In genomic region chr9:95268681-95269080, GRCh38 we compare ENCODE assay signal across 8 cellular contexts. TPM values are rescaled to one million over a fixed set of nuclear protein-coding genes. Genes with fewer than 3 reads are reported as not detected.
DNase-seq lines count a peak whose midpoint lies in the region; ATAC-seq, FAIRE-seq and TF ChIP-seq lines count a peak whose summit lies in the region.

No MANE protein-coding gene starts in this region.

- peak; percentile 12 for DNase-seq in AG10803 (ENCODE audit: low read depth)
- DNase-seq in H4 (ENCODE audit: low spot score): peak; percentile 55
- DNase-seq in NCI-H524 (lab: John Stamatoyannopoulos, UW): peak; percentile 63 to 85
- no peak for DNase-seq in H1 (ENCODE audit: low read depth in 1 of 2, low spot score in 2 of 2)
- DNase-seq in gastrocnemius medialis: no peak

- peak; percentile 57 to 66 for TF ChIP-seq RAD21 in H1 (IDR thresholded peaks at IDR 0.05 in 1 of 2, conservative IDR thresholded peaks at IDR 0.05 in 1 of 2; ENCODE audit: low read depth in 2 of 2, low read length in 2 of 2)
- TF ChIP-seq RAD21 in neural cell (conservative IDR thresholded peaks at IDR 0.05): peak; percentile 39

- CTCF ChIA-PET in H1 (lab: Charles Lee; ENCODE audit: partially characterized antibody): interaction anchor here (0.7 to 2.6 kb wide), 8 partner anchors 13 to 140 kb away, joined by 3 to 8 read pairs (median 6); no protein-coding TSS in a partner anchor

- H2AK5ac ChIP-seq in H1 (ENCODE audit: low read depth, low read length): no peak overlapping the region

- no peak overlapping the region for H3K18ac ChIP-seq in H1 (ENCODE audit: extremely low read depth, low read length)

- 54% methylated on average over 2 of the region's 2 CpGs; no CpG with 5 or more reads in 1 of the 2 experiments for WGBS in H1 (ENCODE audit: extremely low coverage in 1 of 2, insufficient coverage in 1 of 2, insufficient read length in 1 of 2, insufficient replicate concordance in 2 of 2, low coverage in 1 of 2, low lambda C conversion rate in 2 of 2, missing lambda C conversion rate in 1 of 2), 2 experiments

- H3K27ac ChIP-seq in H1 (ENCODE audit: low read depth, low read length): no peak overlapping the region
- H3K27ac ChIP-seq in neural cell (ENCODE audit: low read length): no peak overlapping the region
- H3K27ac ChIP-seq in gastrocnemius medialis: no peak overlapping the region

- H2AFZ ChIP-seq in H1 (ENCODE audit: low read length) (no peak overlapping the region), neural cell (ENCODE audit: low read depth, low read length) (no peak overlapping the region)

- no peak overlapping the region for H2BK5ac ChIP-seq in H1 (ENCODE audit: low read depth, low read length)

- H3K4ac ChIP-seq in H1 (replicated peaks; ENCODE audit: insufficient read length, low read depth, low read length): no peak overlapping the region

- H4K20me1 ChIP-seq in H1 (replicated peaks in 1 of 2; ENCODE audit: control insufficient read depth in 1 of 2, insufficient read depth in 2 of 2, low read length in 2 of 2): peaks cover 0 to 3% of the 10 kb centered on the region in 2 experiments
- H4K20me1 ChIP-seq in neural cell (ENCODE audit: insufficient read depth): no peaks in the 10 kb centered on the region

- H3K9ac ChIP-seq in H1 (replicated peaks in 1 of 4; ENCODE audit: extremely low read depth in 1 of 4, low read depth in 3 of 4, low read length in 3 of 4) (no peak overlapping the region), neural cell (ENCODE audit: low read length) (no peak overlapping the region)

- no peaks in the 10 kb centered on the region; a peak in 1 of 4 replicates for H3K9me3 ChIP-seq in H1 (ENCODE audit: insufficient read depth in 2 of 2, low read depth in 1 of 2, low read length in 1 of 2)
- no peaks in the 10 kb centered on the region for H3K9me3 ChIP-seq in neural cell (ENCODE audit: low read length)
- H3K9me3 ChIP-seq in gastrocnemius medialis: no peaks in the 10 kb centered on the region

- no peak overlapping the region for H3K14ac ChIP-seq in H1 (ENCODE audit: insufficient read length)

- H2BK12ac ChIP-seq in H1 (ENCODE audit: low read depth, low read length): no peak overlapping the region

- FAIRE-seq in H1 (lab: Jason Lieb, UNC): no peak

- H2BK120ac ChIP-seq in H1 (replicated peaks; ENCODE audit: low read depth, low read length): no peak overlapping the region

- H3K36me3 ChIP-seq in H1 (ENCODE audit: control insufficient read depth in 2 of 4, insufficient read depth in 4 of 4, low read length in 3 of 4) (no peaks in the 10 kb centered on the region), neural cell (ENCODE audit: insufficient read depth, low read length) (no peaks in the 10 kb centered on the region), gastrocnemius medialis (no peaks in the 10 kb centered on the region)

- H3K4me3 ChIP-seq in AG10803 (ENCODE audit: low read length): no peak overlapping the region
- no peak overlapping the region for H3K4me3 ChIP-seq in H1 (ENCODE audit: extremely low read depth in 1 of 4, insufficient read depth in 2 of 4, low read depth in 3 of 4, low read length in 4 of 4)
- H3K4me3 ChIP-seq in neural cell (ENCODE audit: low read length): no peak overlapping the region
- no peak overlapping the region for H3K4me3 ChIP-seq in gastrocnemius medialis

- H2BK15ac ChIP-seq in H1 (ENCODE audit: low read length): no peak overlapping the region

- TF ChIP-seq EP300 in H1 (IDR thresholded peaks at IDR 0.05; ENCODE audit: borderline replicate concordance in 1 of 2, low read depth in 2 of 2, low read length in 2 of 2): no peak
- TF ChIP-seq EP300 in neural cell (conservative IDR thresholded peaks at IDR 0.05; ENCODE audit: poor library complexity, severe bottlenecking): no peak

- H3K4me1 ChIP-seq in H1 (replicated peaks in 1 of 4; ENCODE audit: control insufficient read depth in 3 of 4, insufficient read depth in 4 of 4, low read length in 3 of 4) (peaks cover 0 to 2% (median 0%) of the 10 kb centered on the region in 4 experiments; a peak in 3 of 7 replicates), gastrocnemius medialis (no peaks in the 10 kb centered on the region)

- H4K5ac ChIP-seq in H1 (ENCODE audit: insufficient read length, low read depth, low read length): no peak overlapping the region

- H3K4me2 ChIP-seq in H1 (ENCODE audit: insufficient read depth in 1 of 2, low read depth in 2 of 2, low read length in 2 of 2): no peak overlapping the region
- no peak overlapping the region for H3K4me2 ChIP-seq in neural cell (ENCODE audit: low read length)

- in situ Hi-C loops in gastrocnemius medialis (cut with MboI; ENCODE audit: low sequenced_read_pairs in 4 of 4): no loop called here

- POLR2A ChIA-PET in H1 (lab: Charles Lee; ENCODE audit: partially characterized antibody): no interaction called here

- no peaks in the 10 kb centered on the region for H3K23me2 ChIP-seq in H1 (ENCODE audit: low read depth, low read length)

- no peak for ATAC-seq in GM21447 (IDR thresholded peaks at IDR 0.05; ENCODE audit: unreplicated experiment)
- ATAC-seq in HG03457 (IDR thresholded peaks at IDR 0.05; ENCODE audit: unreplicated experiment): no peak
- no peak for ATAC-seq in gastrocnemius medialis

- no peak overlapping the region for H4K91ac ChIP-seq in H1 (replicated peaks; ENCODE audit: insufficient read length, low read length)

- TF ChIP-seq POLR2A in H1 (IDR thresholded peaks at IDR 0.05; ENCODE audit: control extremely low read depth in 1 of 2, low read depth in 2 of 2, low read length in 2 of 2): no peak
- TF ChIP-seq POLR2A in gastrocnemius medialis (IDR thresholded peaks at IDR 0.05): no peak

- H3K79me1 ChIP-seq in H1 (ENCODE audit: low read depth, low read length): no peaks in the 10 kb centered on the region; the same call in 1 of the 2 replicates

- no peaks in the 10 kb centered on the region for H3K27me3 ChIP-seq in H1 (replicated peaks in 1 of 4; ENCODE audit: control insufficient read depth in 3 of 4, extremely low read depth in 1 of 4, insufficient read depth in 3 of 4, low read length in 3 of 4)
- H3K27me3 ChIP-seq in neural cell (ENCODE audit: insufficient read depth, low read depth, low read length): no peaks in the 10 kb centered on the region
- H3K27me3 ChIP-seq in gastrocnemius medialis: no peaks in the 10 kb centered on the region

- intact Hi-C loops in gastrocnemius medialis (cut with DNase I; ENCODE audit: low total_unique reads): no loop called here

- H3K23ac ChIP-seq in H1 (ENCODE audit: insufficient read length): no peak overlapping the region

- H2BK20ac ChIP-seq in H1 (ENCODE audit: low read length): no peak overlapping the region

- TF ChIP-seq CTCF in AG10803 (conservative IDR thresholded peaks at IDR 0.05; ENCODE audit: low read length): peak; percentile 37
- TF ChIP-seq CTCF in H1 (IDR thresholded peaks at IDR 0.05; ENCODE audit: control extremely low read depth in 1 of 3, insufficient read depth in 1 of 3, low read depth in 1 of 3, low read length in 3 of 3): peak in 2 of 3 experiments; percentile 27 to 29; a peak in 2 of 4 replicates
- TF ChIP-seq CTCF in neural cell (IDR thresholded peaks at IDR 0.05; ENCODE audit: poor library complexity, severe bottlenecking): peak; percentile 44
- TF ChIP-seq CTCF in gastrocnemius medialis (IDR thresholded peaks at IDR 0.05 in 4 of 5, conservative IDR thresholded peaks at IDR 0.05 in 1 of 5): peak in 2 of 5 experiments; percentile 6 to 19

- H4K8ac ChIP-seq in H1 (ENCODE audit: extremely low read depth, insufficient read depth, low read length): no peak overlapping the region

- H3K79me2 ChIP-seq in H1 (ENCODE audit: control insufficient read depth in 1 of 2, insufficient read depth in 2 of 2, low read length in 2 of 2) (no peaks in the 10 kb centered on the region; a peak in 1 of 4 replicates), neural cell (replicated peaks; ENCODE audit: insufficient read depth, low read length) (no peaks in the 10 kb centered on the region)

- no peak overlapping the region for H3K56ac ChIP-seq in H1 (replicated peaks; ENCODE audit: insufficient read length, low read depth, low read length)

- H3K9me2 ChIP-seq in neural cell (ENCODE audit: insufficient read depth, low read length): no peaks in the 10 kb centered on the region

- H3F3A ChIP-seq in neural cell (ENCODE audit: insufficient read depth, low read length, poor library complexity, severe bottlenecking): no peaks in the 10 kb centered on the region

TF ChIP-seq in H1, 55 proteins besides CTCF, POLR2A, EP300 and RAD21 (continues in another document):
- no peak for TF ChIP-seq RXRA (IDR thresholded peaks at IDR 0.05; ENCODE audit: insufficient read depth, low read depth, low read length)
- no peak for TF ChIP-seq JUN (IDR thresholded peaks at IDR 0.05; ENCODE audit: low read depth, low read length)
- no peak for TF ChIP-seq SRF (IDR thresholded peaks at IDR 0.05; ENCODE audit: low read depth, low read length)
- TF ChIP-seq BACH1 (IDR thresholded peaks at IDR 0.05; ENCODE audit: low read length): no peak
- TF ChIP-seq NANOG (IDR thresholded peaks at IDR 0.05; ENCODE audit: insufficient read depth, low read depth, low read length, poor library complexity, severe bottlenecking): no peak

TF ChIP-seq in neural cell, 6 proteins besides CTCF, POLR2A, EP300 and RAD21 (continues in another document):
- TF ChIP-seq EZH2 (IDR thresholded peaks at IDR 0.05; ENCODE audit: borderline replicate concordance, insufficient read depth, low read length, poor library complexity, severe bottlenecking) (no peak), MXI1 (conservative IDR thresholded peaks at IDR 0.05; ENCODE audit: poor library complexity, severe bottlenecking) (no peak)

RNA-seq across cellular contexts. Expression of gene FANCC, which starts 48.8 kb away (rescaled TPM):
- total RNA-seq in H4 (2014; rRNA removed; shearing (Covaris generic)): 8.7 and 12.3 TPM in 2 replicates
- total RNA-seq in H1 (2021; fragmentation: NEBNext Ultra II Directional; extraction: Animal tissue kit (Norgen Biotek cat#: 25700)): 15.2 and 15.4 TPM in 2 replicates
- 7.6 and 7.8 TPM in 2 replicates for polyA plus RNA-seq in H1 (2011; rRNA removed)
- 8.4 TPM for polyA plus RNA-seq in H1 (2011; cell fraction: cytosol; rRNA removed)
- polyA plus RNA-seq in H1 (2011; cell fraction: nucleus; rRNA removed): 7.9 TPM
- 8.3 to 9.8 TPM (median 9.0 TPM) in 4 replicates for polyA plus RNA-seq in H1 (2012, experiment 1 of 2)
- 4.8 TPM for polyA plus RNA-seq in H1 (2012, experiment 2 of 2)
- polyA plus RNA-seq in H1 (2013, experiment 1 of 2): 6.6 TPM
- 6.8 TPM for polyA plus RNA-seq in H1 (2013, experiment 2 of 2)
- polyA minus RNA-seq in H1 (2011; rRNA and poly(A)+ RNA removed): 16.4 and 23.2 TPM in 2 replicates
- 10.3 TPM for polyA minus RNA-seq in H1 (2011; cell fraction: cytosol; rRNA and poly(A)+ RNA removed)
- polyA minus RNA-seq in H1 (2011; cell fraction: nucleus; rRNA and poly(A)+ RNA removed): 25.0 TPM
- 9.7 and 15.2 TPM in 2 replicates for polyA plus RNA-seq in neural cell
- 21.1 and 22.2 TPM in 2 replicates for polyA minus RNA-seq in neural cell
- 1 to 10 TPM; 1.2 to 4.8 (median 2.5) TPM for total RNA-seq in gastrocnemius medialis

Comparison
In these comparisons a context has a peak if more than half of its experiments do, and no peak if none do; other contexts are left out.
1. DNase-seq: peak in AG10803 (single experiment), H4 (single experiment) and NCI-H524 (2 of 2); none in H1 (0 of 2) and gastrocnemius medialis (0 of 2).